ENCODE assay signal across 24 cellular contexts in genomic region chr12:4871514-4871913, GRCh38. TPM values are rescaled to one million over a fixed set of nuclear protein-coding genes. Genes with fewer than 3 reads are reported as not detected.
"Had no signal": no experiment of that assay in that cellular context is flagged by ENCODE, and none has a peak within 500 bp of the region (broad histone marks: within the 10 kb centered on the region; RNA-seq: fewer than 3 reads in every experiment).

No MANE protein-coding gene starts in this region.

- H3K9me3 ChIP-seq: stomach, suprapubic skin, testis, thoracic aorta, thyroid gland, tibial artery, tibial nerve, transverse colon, upper lobe of left lung, upper lobe of right lung, uterus, vagina had no signal

- H3K4me1 ChIP-seq: stomach, suprapubic skin, testis, thyroid gland, tibial artery, tibial nerve, transverse colon, upper lobe of left lung, upper lobe of right lung, uterus, vagina had no signal

- H3K36me3 ChIP-seq: stomach, suprapubic skin, thoracic aorta, thyroid gland, tibial artery, tibial nerve, transverse colon, upper lobe of left lung, upper lobe of right lung, uterus, vagina had no signal

- H3K27me3 ChIP-seq: testis, upper lobe of left lung, vagina had no signal

- H3K4me3 ChIP-seq: stomach, suprapubic skin, testis, thoracic aorta, thyroid gland, tibial artery, tibial nerve, transverse colon, upper lobe of left lung, upper lobe of right lung, uterus, vagina had no signal

- H3K27ac ChIP-seq: stomach, suprapubic skin, testis, thoracic aorta, thyroid gland, tibial artery, tibial nerve, transverse colon, upper lobe of left lung, upper lobe of right lung, uterus, vagina had no signal

- DNase-seq: stimulated activated CD4-positive, alpha-beta T cell treated with anti-CD3 and anti-CD28 coated beads, Interleukin-2, amount 100 ng/mL, for 48 hours; stimulated activated CD4-positive, alpha-beta T cell treated with anti-CD3 and anti-CD28 coated beads, Interleukin-4, amount 100 ng/mL, for 1 hour; stimulated activated CD4-positive, alpha-beta T cell treated with anti-CD3 and anti-CD28 coated beads, Interleukin-4, amount 100 ng/mL, for 24 hours; stimulated activated CD4-positive, alpha-beta T cell treated with anti-CD3 and anti-CD28 coated beads, Interleukin-4, amount 100 ng/mL, for 4 hours; stimulated activated CD8-positive, alpha-beta memory T cell treated with anti-CD3 and anti-CD28 coated beads, Interleukin-4, amount 100 ng/mL, for 48 hours; stimulated activated naive B cell treated with anti-CD40 and anti-IgM and Interleukin-4, amounts not matched to agents 10 μg/mL and 1 μg/mL and 100 μg/mL, for 72 hours; stimulated activated naive CD4-positive, alpha-beta T cell; stimulated activated naive CD4-positive, alpha-beta T cell treated with Interleukin-2 at 50 U/mL for 16 hours; stimulated activated naive CD8-positive, alpha-beta T cell treated with anti-CD3 and anti-CD28 coated beads, Interleukin-15, amount 100 ng/mL, for 72 hours; stimulated activated naive CD8-positive, alpha-beta T cell treated with anti-CD3 and anti-CD28 coated beads, Interleukin-15, Interleukin-2, amounts not matched to agents 100 U/mL and 50 U/mL, for 24 hours; stomach; substantia nigra; testis; thyroid gland; tibial artery; transverse colon; upper lobe of left lung; upper lobe of right lung; uterus had no signal

RNA-seq across cellular contexts. Expression of gene KCNA1, which starts 38.2 kb away (rescaled TPM):
- total RNA-seq: suprapubic skin, upper lobe of right lung, ureter had no signal
